Comparison of ENCODE assay signal across 8 cellular contexts in the genomic region with DNA sequence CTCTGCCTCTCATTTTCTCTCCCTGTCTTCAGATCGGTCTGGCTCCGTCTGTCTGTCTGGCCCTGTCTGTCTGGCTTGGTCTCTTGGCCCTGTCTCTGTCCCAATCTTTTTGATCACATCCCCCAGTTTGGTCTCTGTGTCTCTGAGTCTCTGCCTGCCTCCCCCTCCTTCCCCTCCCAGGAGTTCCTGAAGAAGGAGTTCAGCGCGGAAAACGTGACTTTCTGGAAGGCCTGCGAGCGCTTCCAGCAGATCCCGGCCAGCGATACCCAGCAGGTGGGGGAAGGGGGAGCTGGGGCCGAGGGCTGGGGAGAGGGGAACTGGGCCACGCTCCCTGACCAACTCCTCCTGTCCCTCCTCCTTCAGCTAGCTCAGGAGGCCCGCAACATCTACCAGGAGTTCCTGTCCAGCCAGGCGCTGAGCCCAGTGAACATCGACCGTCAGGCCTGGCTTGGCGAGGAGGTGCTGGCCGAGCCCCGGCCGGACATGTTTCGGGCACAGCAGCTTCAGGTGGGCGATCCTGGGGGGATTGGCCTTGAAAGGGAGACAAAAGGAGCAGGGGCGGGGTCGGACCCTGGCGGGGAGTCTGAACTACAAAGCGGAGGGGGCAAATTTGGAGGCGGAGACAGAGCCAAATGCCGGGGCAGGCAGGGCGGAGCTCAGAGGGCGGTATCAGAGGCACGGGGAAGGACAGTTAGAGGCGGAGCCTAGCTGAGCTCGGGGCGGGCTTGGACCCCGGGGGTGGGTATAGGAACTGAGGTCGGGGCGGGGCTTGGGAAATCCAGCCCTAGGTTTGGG. TPM values are rescaled to one million over a fixed set of nuclear protein-coding genes. Genes with fewer than 3 reads are reported as not detected.
DNase-seq lines count a peak whose midpoint lies in the region; ATAC-seq and TF ChIP-seq lines count a peak whose summit lies in the region.

No MANE protein-coding gene starts in this region.

- H3K4me1 ChIP-seq in iPS-15b (ENCODE audit: control insufficient read depth, insufficient read depth, low read length) (peaks cover 42% of the 10 kb centered on the region), gastrocnemius medialis (peaks cover 32 to 52% of the 10 kb centered on the region in 2 donors)

- no peaks in the 10 kb centered on the region; the same call in 1 of the 2 replicates for H3K36me3 Mint-ChIP-seq in HFFc6 (ENCODE audit: low read depth)

- peak overlapping the region; percentile 57 for H3K9ac ChIP-seq in iPS-15b (ENCODE audit: low read depth, low read length)

- no peaks in the 10 kb centered on the region for H3K9me3 Mint-ChIP-seq in HFFc6

- ATAC-seq in gastrocnemius medialis (peak; percentile 73 to 78), HG03095 (IDR thresholded peaks at IDR 0.05; ENCODE audit: unreplicated experiment) (no peak), HG02870 (IDR thresholded peaks at IDR 0.05; ENCODE audit: unreplicated experiment) (no peak), HG02970 (IDR thresholded peaks at IDR 0.05; ENCODE audit: low FRiP score, unreplicated experiment) (no peak)

- H3K27ac Mint-ChIP-seq in HFFc6, result peak overlapping the region; percentile 89

- in situ Hi-C loops in astrocyte of the spinal cord (cut with HindIII; ENCODE audit: low sequenced_read_pairs), result no loop called here
- in situ Hi-C loops in gastrocnemius medialis (cut with MboI; ENCODE audit: low sequenced_read_pairs in 4 of 4), result no loop called here

- H3K36me3 ChIP-seq in iPS-15b (ENCODE audit: control insufficient read depth, insufficient read depth, low read length), result peaks cover 11% of the 10 kb centered on the region
- H3K36me3 ChIP-seq in gastrocnemius medialis, result no peaks in the 10 kb centered on the region

- TF ChIP-seq CTCF in HFFc6 (IDR thresholded peaks at IDR 0.05) (no peak), astrocyte of the spinal cord (IDR thresholded peaks at IDR 0.05; ENCODE audit: low read depth, low read length) (no peak), gastrocnemius medialis (IDR thresholded peaks at IDR 0.05 in 4 of 5, conservative IDR thresholded peaks at IDR 0.05 in 1 of 5) (no peak)

- H3K27me3 ChIP-seq in iPS-15b (ENCODE audit: control insufficient read depth, insufficient read depth, low read length), result peaks cover 17% of the 10 kb centered on the region
- no peaks in the 10 kb centered on the region for H3K27me3 ChIP-seq in gastrocnemius medialis

- peak; percentile 73 for DNase-seq in HFFc6
- peak; percentile 86 for DNase-seq in astrocyte of the spinal cord (ENCODE audit: low read depth, low spot score)
- DNase-seq in gastrocnemius medialis, result peak; percentile 85 to 90
- DNase-seq in activated gamma-delta T cell treated with Interleukin-2 at 50 U/mL for 16 hours, result no peak

- TF ChIP-seq POLR2A in gastrocnemius medialis (IDR thresholded peaks at IDR 0.05), result peak; percentile 31 to 42

- peaks cover 9% of the 10 kb centered on the region; the same call in 1 of the 2 replicates for H3K27me3 Mint-ChIP-seq in HFFc6 (ENCODE audit: insufficient read depth)

- intact Hi-C loops in gastrocnemius medialis (cut with DNase I; ENCODE audit: low total_unique reads), result loop anchor here (5.0 kb wide), 1 partner anchor 54 kb away; a partner anchor contains a TSS

- H3K4me3 Mint-ChIP-seq in HFFc6, result peak overlapping the region; percentile 86

- H3K4me3 ChIP-seq in astrocyte of the spinal cord (ENCODE audit: low read depth, low read length), result peak overlapping the region; percentile 38
- H3K4me3 ChIP-seq in iPS-15b (ENCODE audit: low read depth, low read length), result peak overlapping the region; percentile 77
- peak overlapping the region; percentile 63 to 85 (median 74) for H3K4me3 ChIP-seq in gastrocnemius medialis

- peak overlapping the region; percentile 92 to 93 (median 92) for H3K27ac ChIP-seq in gastrocnemius medialis

- H3K9me3 ChIP-seq in iPS-15b (ENCODE audit: control insufficient read depth, insufficient read depth, low read length) (no peaks in the 10 kb centered on the region), gastrocnemius medialis (no peaks in the 10 kb centered on the region)

- H3K4me1 Mint-ChIP-seq in HFFc6 (ENCODE audit: low read depth), result peaks cover 28% of the 10 kb centered on the region

RNA-seq across cellular contexts. Expression of a gene that starts 9.0 kb away (rescaled TPM):
- 1 to 10 TPM; 1.0 to 2.2 (median 1.2) TPM for total RNA-seq in HFFc6 (2021; fragmentation: NEBNext Ultra II Directional; extraction: Animal tissue kit (Norgen Biotek cat#: 25700))
- total RNA-seq in gastrocnemius medialis, result 10 to 100 TPM in 1 of 4 donors, 1 to 10 TPM in 3; 1.6 to 25.9 (median 5.0) TPM

RNA-seq across cellular contexts. Expression of a gene that starts 15.3 kb away (rescaled TPM):
- total RNA-seq in HFFc6 (2021; fragmentation: NEBNext Ultra II Directional; extraction: Animal tissue kit (Norgen Biotek cat#: 25700)), result 100 to 1,000 TPM; 153 to 169 (median 164) TPM
- total RNA-seq in gastrocnemius medialis, result 100 to 1,000 TPM in 1 of 4 donors, 10 to 100 TPM in 3; 70.2 to 109 (median 86.6) TPM

RNA-seq across cellular contexts. Expression of a gene that starts 17.5 kb away (rescaled TPM):
- total RNA-seq in HFFc6 (2021; fragmentation: NEBNext Ultra II Directional; extraction: Animal tissue kit (Norgen Biotek cat#: 25700)), result not detected
- not detected for total RNA-seq in gastrocnemius medialis

RNA-seq across cellular contexts. Expression of a gene that starts 33.7 kb away (rescaled TPM):
- total RNA-seq in HFFc6 (2021; fragmentation: NEBNext Ultra II Directional; extraction: Animal tissue kit (Norgen Biotek cat#: 25700)), result not detected
- not detected for total RNA-seq in gastrocnemius medialis

RNA-seq across cellular contexts. Expression of a gene that starts 42.6 kb away (rescaled TPM):
- total RNA-seq in HFFc6 (2021; fragmentation: NEBNext Ultra II Directional; extraction: Animal tissue kit (Norgen Biotek cat#: 25700)), result 1 to 10 TPM in 1 of 6 experiments, under 1 TPM in 5; 0.63 to 1.2 (median 0.87) TPM
- 1 to 10 TPM in 1 of 4 donors, under 1 TPM in 2, not detected in 1; 0.36 to 1.2 (median 0.95) TPM for total RNA-seq in gastrocnemius medialis

Comparison
In these comparisons a context has a peak if more than half of its experiments do, and no peak if none do; other contexts are left out.
1. ATAC-seq: peak in gastrocnemius medialis (2 of 2); none in HG03095 (single experiment), HG02870 (single experiment) and HG02970 (single experiment).
2. Peak in every context shown above with its lines, with median percentiles within 50 percentile points of each other: H3K4me3 ChIP-seq.